In the genomic region with DNA sequence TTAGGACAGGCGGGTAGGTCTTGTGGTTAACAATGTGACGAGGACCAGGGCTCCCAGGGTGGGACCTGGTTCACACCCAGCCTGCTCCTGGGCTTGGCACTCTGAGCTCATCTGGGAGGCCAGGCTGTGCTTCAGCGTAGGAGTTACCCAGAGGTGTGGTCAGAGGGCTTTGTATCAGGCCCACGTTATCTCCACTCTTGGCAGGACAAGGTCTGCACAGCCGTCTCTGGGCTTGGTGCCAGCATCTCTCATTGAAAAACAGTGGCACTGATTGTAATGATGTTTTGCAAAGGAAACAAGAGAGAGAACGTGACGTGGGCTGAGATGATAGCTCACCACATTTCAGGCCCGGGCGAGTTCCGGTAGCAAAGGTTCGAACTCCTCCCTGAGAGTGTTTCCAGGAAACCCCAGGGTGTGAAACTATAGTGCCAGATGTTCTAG, we compare ENCODE assay signal across 9 cellular contexts.
A peak's percentile ranks its signal among the peaks of the same experiment; 100 is the strongest.
DNase-seq lines count a peak whose midpoint lies in the region; ATAC-seq, FAIRE-seq and TF ChIP-seq lines count a peak whose summit lies in the region.
"Had no signal": no experiment of that assay in that cellular context is flagged by ENCODE, and none has a peak within 500 bp of the region (broad histone marks: within the 10 kb centered on the region; RNA-seq: fewer than 3 reads in every experiment).

No MANE protein-coding gene starts in this region.

- H4K20me1 ChIP-seq in endothelial cell of umbilical vein (replicated peaks; ENCODE audit: control insufficient read depth, extremely low read depth, insufficient read depth, low read length): no peaks in the 10 kb centered on the region

- FAIRE-seq in endothelial cell of umbilical vein (lab: Jason Lieb, UNC): peak; percentile 99

- H3K27me3 ChIP-seq in endothelial cell of umbilical vein (ENCODE audit: control insufficient read depth in 2 of 2, insufficient read depth in 2 of 2, low read length in 2 of 2) (no peaks in the 10 kb centered on the region), ovary (no peaks in the 10 kb centered on the region), tibial nerve (no peaks in the 10 kb centered on the region)
- H3K27me3 ChIP-seq: dorsolateral prefrontal cortex had no signal

- H3K27ac ChIP-seq in endothelial cell of umbilical vein (ENCODE audit: insufficient read depth, low read depth, low read length) (peak overlapping the region; percentile 82), ovary (no peak overlapping the region), tibial nerve (peak overlapping the region in 3 of 4 donors; percentile 72 to 83 (median 80))

- 3 to 8% (median 4%) methylated on average over 11 of the region's 11 CpGs for WGBS in ovary, 3 donors
- 7 to 15% methylated on average over 11 of the region's 11 CpGs for WGBS in tibial nerve, 2 donors

- no peaks in the 10 kb centered on the region for H3K9me1 ChIP-seq in endothelial cell of umbilical vein (replicated peaks; ENCODE audit: control insufficient read depth, extremely low read depth, insufficient read depth, low read length)

- H3K79me2 ChIP-seq in endothelial cell of umbilical vein (ENCODE audit: control insufficient read depth, insufficient read depth, low read length): no peaks in the 10 kb centered on the region

- no peak overlapping the region for H3K4me3 ChIP-seq in endothelial cell of umbilical vein (replicated peaks in 1 of 3; ENCODE audit: insufficient read depth in 1 of 3, low read depth in 1 of 3, low read length in 3 of 3)
- H3K4me3 ChIP-seq in ovary: no peak overlapping the region
- H3K4me3 ChIP-seq in tibial nerve: no peak overlapping the region

- TF ChIP-seq EP300 in ovary (IDR thresholded peaks at IDR 0.05): no peak
- peak; percentile 80 to 86 for TF ChIP-seq EP300 in tibial nerve (IDR thresholded peaks at IDR 0.05)

- POLR2A ChIA-PET in endothelial cell of umbilical vein (lab: Charles Lee): interaction anchor here (0.8 kb wide), 1 partner anchor 16 kb away, joined by 4 read pairs; no protein-coding TSS in a partner anchor

- TF ChIP-seq CTCF in endothelial cell of umbilical vein (IDR thresholded peaks at IDR 0.05; ENCODE audit: extremely low read depth in 1 of 2, insufficient read depth in 1 of 2, low read depth in 1 of 2, low read length in 2 of 2) (no peak), ovary (IDR thresholded peaks at IDR 0.05) (no peak), tibial nerve (IDR thresholded peaks at IDR 0.05) (no peak)

- CTCF ChIA-PET in endothelial cell of umbilical vein (lab: Charles Lee): interaction anchor here (0.6 to 1.9 kb wide), 10 partner anchors 9 to 680 kb away, joined by 3 to 10 read pairs (median 6); no protein-coding TSS in a partner anchor

- intact Hi-C loops in endothelial cell of umbilical vein (cut with micrococcal nuclease): loop anchor here (1.0 to 10.0 kb wide), 6 partner anchors 16 to 534 kb away; partner anchors contain the start of genes PELI2 and TBPL2
- intact Hi-C loops in ovary (cut with DNase I): no loop called here

- H3K4me2 ChIP-seq in endothelial cell of umbilical vein (ENCODE audit: insufficient read depth, low read length): peak overlapping the region; percentile 49

- H3K9ac ChIP-seq in endothelial cell of umbilical vein (replicated peaks; ENCODE audit: extremely low read depth, insufficient read depth, low read length): peak overlapping the region; percentile 46

- H3K9me3 ChIP-seq in endothelial cell of umbilical vein (replicated peaks; ENCODE audit: control insufficient read depth, insufficient read depth, low read length) (no peaks in the 10 kb centered on the region), ovary (no peaks in the 10 kb centered on the region), tibial nerve (peaks cover 0 to 3% (median 0%) of the 10 kb centered on the region in 4 donors)

- ATAC-seq in GM21619 (IDR thresholded peaks at IDR 0.05; ENCODE audit: unreplicated experiment): peak; percentile 75

- H3K36me3 ChIP-seq in endothelial cell of umbilical vein (ENCODE audit: control insufficient read depth in 2 of 2, extremely low read depth in 1 of 2, insufficient read depth in 2 of 2, low read length in 2 of 2) (no peaks in the 10 kb centered on the region), ovary (no peaks in the 10 kb centered on the region), tibial nerve (no peaks in the 10 kb centered on the region)

- no TSS peak for BruUV-seq in endothelial cell of umbilical vein (replicated peaks; lab: Mats Ljungman, UMichigan)

- dilution Hi-C loops in endothelial cell of umbilical vein (cut with MboI; ENCODE audit: extremely low pct_ligation_motif_present, low sequenced_read_pairs): no loop called here

- peak overlapping the region; percentile 18 for H2AFZ ChIP-seq in endothelial cell of umbilical vein (ENCODE audit: low read depth, low read length)

- TF ChIP-seq POLR2A in endothelial cell of umbilical vein (IDR thresholded peaks at IDR 0.05; ENCODE audit: low read depth, low read length): no peak
- no peak for TF ChIP-seq POLR2A in ovary (IDR thresholded peaks at IDR 0.05)
- no peak for TF ChIP-seq POLR2A in tibial nerve (IDR thresholded peaks at IDR 0.05)

- DNase-seq in A172 (ENCODE audit: low spot score) (peak; percentile 62), NCI-H2107 treated with DMSO at 0.1 percent for 48 hours (lab: John Stamatoyannopoulos, UW; ENCODE audit: unreplicated experiment) (peak; percentile 74), endothelial cell of umbilical vein (ENCODE audit: low read depth, low spot score) (peak; percentile 98), ovary (peak; percentile 69 to 87 (median 77)), tibial nerve (ENCODE audit: low spot score in 2 of 2) (peak; percentile 90 to 91), NCI-H82 (lab: John Stamatoyannopoulos, UW) (no peak)
- DNase-seq in activated CD8-positive, alpha-beta memory T cell treated with anti-CD3 and anti-CD28 coated beads for 48 hours (ENCODE audit: low read depth in 2 of 3, low spot score in 2 of 3): peak in 2 of 3 experiments; percentile 20 to 26

- peaks cover 33% of the 10 kb centered on the region for H3K4me1 ChIP-seq in endothelial cell of umbilical vein (ENCODE audit: control insufficient read depth, extremely low read depth, insufficient read depth, low read length)
- peaks cover 6% of the 10 kb centered on the region for H3K4me1 ChIP-seq in ovary (ENCODE audit: insufficient read depth)
- peaks cover 0 to 44% (median 9%) of the 10 kb centered on the region in 4 donors for H3K4me1 ChIP-seq in tibial nerve

TF ChIP-seq in endothelial cell of umbilical vein, 7 proteins besides CTCF, POLR2A, EP300 and RAD21:
- peak; percentile 34 for TF ChIP-seq FOS (IDR thresholded peaks at IDR 0.05; ENCODE audit: borderline replicate concordance, insufficient read depth, low read length)
- TF ChIP-seq GATA2 (IDR thresholded peaks at IDR 0.05; ENCODE audit: insufficient read depth, insufficient read length, low read depth, low read length): peak; percentile 86
- TF ChIP-seq POLR2AphosphoS5 (IDR thresholded peaks at IDR 0.05; ENCODE audit: insufficient read depth, low read depth, low read length): peak; percentile 53
- peak; percentile 40 for TF ChIP-seq JUN (IDR thresholded peaks at IDR 0.05; ENCODE audit: borderline replicate concordance, insufficient read depth, insufficient read length, low read depth)
- no peak for TF ChIP-seq EZH2 (IDR thresholded peaks at IDR 0.05; ENCODE audit: borderline replicate concordance, low read depth, low read length, severe bottlenecking)

Comparison
In these comparisons a context has a peak if more than half of its experiments do, and no peak if none do; other contexts are left out.
1. H3K27ac ChIP-seq: peak in endothelial cell of umbilical vein (single experiment) and tibial nerve (3 of 4); none in ovary (0 of 2).